In genomic region chr11:18722293-18722637, GRCh38 we compare ENCODE assay signal across 9 cellular contexts. TPM values are rescaled to one million over a fixed set of nuclear protein-coding genes. Genes with fewer than 3 reads are reported as not detected.
DNase-seq lines count a peak whose midpoint lies in the region; ATAC-seq, FAIRE-seq and TF ChIP-seq lines count a peak whose summit lies in the region.
"Had no signal": no experiment of that assay in that cellular context is flagged by ENCODE, and none has a peak within 500 bp of the region (broad histone marks: within the 10 kb centered on the region; RNA-seq: fewer than 3 reads in every experiment).

No MANE protein-coding gene starts in this region.

- no peak for TF ChIP-seq POLR2A in A549 (IDR thresholded peaks at IDR 0.05; ENCODE audit: low read length)

- peaks cover 12 to 23% of the 10 kb centered on the region in 2 donors for H3K4me1 Mint-ChIP-seq in immature natural killer cell

- H3K27me3 Mint-ChIP-seq in immature natural killer cell (ENCODE audit: low read depth in 3 of 3) = peaks cover 5 to 6% (median 5%) of the 10 kb centered on the region in 3 donors

- H3K36me3 ChIP-seq in NT2/D1 (ENCODE audit: insufficient read depth, insufficient read length, low read length) = no peaks in the 10 kb centered on the region
- no peaks in the 10 kb centered on the region for H3K36me3 ChIP-seq in kidney (ENCODE audit: control insufficient read depth in 1 of 2, insufficient read depth in 2 of 2, low read length in 2 of 2)

- H3K36me3 Mint-ChIP-seq in immature natural killer cell = no peaks in the 10 kb centered on the region

- 0 out of 3 replicates have a peak, but pooled peaks have one; percentile 6 for TF ChIP-seq CTCF in A549 (IDR thresholded peaks at IDR 0.05)
- no peak for TF ChIP-seq CTCF in kidney (IDR thresholded peaks at IDR 0.05; ENCODE audit: borderline replicate concordance, extremely low read depth, insufficient read depth)

- H3K27ac Mint-ChIP-seq in immature natural killer cell = peak overlapping the region in 1 of 6 donors; percentile 80

- POLR2A ChIA-PET in A549 (lab: Yijun Ruan, JAX) = interaction anchor here (0.6 to 2.3 kb wide), 4 partner anchors 88 to 607 kb away, joined by 3 to 9 read pairs (median 4); partner anchors contain the start of genes LDHA, SPTY2D1 and TSG101

- 38% methylated on average over 1 of the region's 1 CpG for whole genome bisulfite sequencing in A549 (ENCODE audit: missing lambda C conversion rate)

- H3K4me3 ChIP-seq in A549 (no peak overlapping the region; the same call in 2 of the 3 replicates), NT2/D1 (ENCODE audit: insufficient read length, low read depth) (no peak overlapping the region), kidney (ENCODE audit: low read length in 2 of 2) (peak overlapping the region in 1 of 2 donors; percentile 79)

- no peak overlapping the region for H3K27ac ChIP-seq in A549
- no peak overlapping the region for H3K27ac ChIP-seq in kidney (ENCODE audit: low read depth in 2 of 2, low read length in 2 of 2)

- H3K9me3 Mint-ChIP-seq in immature natural killer cell = no peaks in the 10 kb centered on the region

- H3K4me3 Mint-ChIP-seq in immature natural killer cell = peak overlapping the region; percentile 90 to 95 (median 92)

- H3K4me2 ChIP-seq in A549 = peak overlapping the region; percentile 98

- CTCF ChIA-PET in A549 (lab: Yijun Ruan, JAX) = interaction anchor here (0.7 to 5.5 kb wide), 46 partner anchors 9 to 850 kb away, joined by 3 to 45 read pairs (median 4); partner anchors contain the start of gene TSG101

- FAIRE-seq in A549 (lab: Jason Lieb, UNC) (no peak), kidney (lab: Jason Lieb, UNC) (no peak)

- DNase-seq in A549 (ENCODE audit: low read depth in 1 of 2, low spot score in 1 of 2) = no peak
- DNase-seq in NT2/D1 (ENCODE audit: low read depth, low spot score) = no peak
- no peak for DNase-seq in immature natural killer cell
- DNase-seq in kidney = no peak
- no peak for DNase-seq in effector CD8-positive, alpha-beta T cell (lab: John Stamatoyannopoulos, UW)
- no peak for DNase-seq in activated CD4-positive, CD25-positive, alpha-beta regulatory T cell treated with anti-CD3 and anti-CD28 coated beads, Interleukin-2, amount 50 U/mL, for 72 hours
- no peak for DNase-seq in NCI-H446 treated with DMSO at 0.1 percent for 48 hours (lab: John Stamatoyannopoulos, UW)
- DNase-seq: DMS79 had no signal

- intact Hi-C loops in kidney (cut with DNase I) = no loop called here

- peak in 1 of 2 experiments; percentile 2; a peak in 2 of 6 replicates for ATAC-seq in A549
- peak; percentile 17 for ATAC-seq in GM18870 (IDR thresholded peaks at IDR 0.05; ENCODE audit: unreplicated experiment)

- H3K9ac ChIP-seq in NT2/D1 (ENCODE audit: insufficient read length, low read depth) (peak overlapping the region; percentile 68), kidney (ENCODE audit: low read length in 2 of 2) (no peak overlapping the region)

- no peaks in the 10 kb centered on the region for H3K4me1 ChIP-seq in A549
- H3K4me1 ChIP-seq in NT2/D1 (ENCODE audit: insufficient read depth, insufficient read length) = peaks cover 11% of the 10 kb centered on the region
- peaks cover 0 to 13% of the 10 kb centered on the region in 2 donors for H3K4me1 ChIP-seq in kidney (ENCODE audit: control insufficient read depth in 1 of 2, insufficient read depth in 1 of 2, low read depth in 1 of 2, low read length in 2 of 2)

- no peak for TF ChIP-seq EP300 in A549 (IDR thresholded peaks at IDR 0.05)

- peaks cover 12% of the 10 kb centered on the region for H3K27me3 ChIP-seq in NT2/D1 (ENCODE audit: insufficient read depth, insufficient read length)

- TF ChIP-seq RAD21 in A549 (conservative IDR thresholded peaks at IDR 0.05 in 1 of 2, IDR thresholded peaks at IDR 0.05 in 1 of 2) = no peak

- no peaks in the 10 kb centered on the region for H3K9me3 ChIP-seq in A549
- H3K9me3 ChIP-seq in NT2/D1 (ENCODE audit: insufficient read depth, low read length) = no peaks in the 10 kb centered on the region
- no peaks in the 10 kb centered on the region for H3K9me3 ChIP-seq in kidney (ENCODE audit: control insufficient read depth in 1 of 2, low read length in 2 of 2)

TF ChIP-seq in A549, 52 proteins besides CTCF, POLR2A, EP300 and RAD21:
- TF ChIP-seq ZC3H11A (IDR thresholded peaks at IDR 0.05) (no peak), EHF (CRISPR knock-in tag; IDR thresholded peaks at IDR 0.05) (no peak), RARB (CRISPR knock-in tag; IDR thresholded peaks at IDR 0.05) (no peak), GATA3 (IDR thresholded peaks at IDR 0.05; ENCODE audit: borderline replicate concordance) (no peak), JUN (IDR thresholded peaks at IDR 0.05) (no peak), HOXB5 (CRISPR knock-in tag; IDR thresholded peaks at IDR 0.05) (no peak), CHD2 (IDR thresholded peaks at IDR 0.05; ENCODE audit: low read length, partially characterized antibody) (no peak), ZSCAN20 (CRISPR knock-in tag; IDR thresholded peaks at IDR 0.05) (no peak), BHLHE40 (IDR thresholded peaks at IDR 0.05; ENCODE audit: low read depth, low read length) (no peak), EHMT2 (IDR thresholded peaks at IDR 0.05; ENCODE audit: low read depth) (no peak), MAX (IDR thresholded peaks at IDR 0.05) (no peak), NR3C1 (IDR thresholded peaks at IDR 0.05) (no peak), MYC (IDR thresholded peaks at IDR 0.05; ENCODE audit: borderline replicate concordance, low read length) (no peak), FOXS1 (CRISPR knock-in tag; IDR thresholded peaks at IDR 0.05) (no peak)
- TF ChIP-seq, protein P1, sequence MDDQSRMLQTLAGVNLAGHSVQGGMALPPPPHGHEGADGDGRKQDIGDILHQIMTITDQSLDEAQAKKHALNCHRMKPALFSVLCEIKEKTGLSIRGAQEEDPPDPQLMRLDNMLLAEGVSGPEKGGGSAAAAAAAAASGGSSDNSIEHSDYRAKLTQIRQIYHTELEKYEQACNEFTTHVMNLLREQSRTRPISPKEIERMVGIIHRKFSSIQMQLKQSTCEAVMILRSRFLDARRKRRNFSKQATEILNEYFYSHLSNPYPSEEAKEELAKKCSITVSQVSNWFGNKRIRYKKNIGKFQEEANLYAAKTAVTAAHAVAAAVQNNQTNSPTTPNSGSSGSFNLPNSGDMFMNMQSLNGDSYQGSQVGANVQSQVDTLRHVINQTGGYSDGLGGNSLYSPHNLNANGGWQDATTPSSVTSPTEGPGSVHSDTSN (IDR thresholded peaks at IDR 0.05) = no peak
- TF ChIP-seq, protein P2, sequence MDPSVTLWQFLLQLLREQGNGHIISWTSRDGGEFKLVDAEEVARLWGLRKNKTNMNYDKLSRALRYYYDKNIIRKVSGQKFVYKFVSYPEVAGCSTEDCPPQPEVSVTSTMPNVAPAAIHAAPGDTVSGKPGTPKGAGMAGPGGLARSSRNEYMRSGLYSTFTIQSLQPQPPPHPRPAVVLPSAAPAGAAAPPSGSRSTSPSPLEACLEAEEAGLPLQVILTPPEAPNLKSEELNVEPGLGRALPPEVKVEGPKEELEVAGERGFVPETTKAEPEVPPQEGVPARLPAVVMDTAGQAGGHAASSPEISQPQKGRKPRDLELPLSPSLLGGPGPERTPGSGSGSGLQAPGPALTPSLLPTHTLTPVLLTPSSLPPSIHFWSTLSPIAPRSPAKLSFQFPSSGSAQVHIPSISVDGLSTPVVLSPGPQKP (IDR thresholded peaks at IDR 0.05; ENCODE audit: low read depth, low read length) = no peak
- TF ChIP-seq, protein P3, sequence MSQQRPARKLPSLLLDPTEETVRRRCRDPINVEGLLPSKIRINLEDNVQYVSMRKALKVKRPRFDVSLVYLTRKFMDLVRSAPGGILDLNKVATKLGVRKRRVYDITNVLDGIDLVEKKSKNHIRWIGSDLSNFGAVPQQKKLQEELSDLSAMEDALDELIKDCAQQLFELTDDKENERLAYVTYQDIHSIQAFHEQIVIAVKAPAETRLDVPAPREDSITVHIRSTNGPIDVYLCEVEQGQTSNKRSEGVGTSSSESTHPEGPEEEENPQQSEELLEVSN (IDR thresholded peaks at IDR 0.05; ENCODE audit: borderline replicate concordance, low read depth) = no peak

RNA-seq across cellular contexts. Expression of gene IGSF22, which starts 3.7 kb away (rescaled TPM):
- polyA plus RNA-seq in A549 (2011; rRNA removed) (0.06 TPM in 1 of 2 replicates, not detected in the other), A549 (2017; fragmentation: RNase III; extraction: RNeasy Plus Mini Kit Qiagen cat#74134 plus additional on column Dnase treatment) (0.03 TPM in 2 of 3 replicates, not detected in the other), immature natural killer cell (under 1 TPM in 2 of 3 donors, not detected in 1; 0.20 to 0.46 TPM), kidney (ENCODE audit: insufficient read depth, low read depth, low replicate concordance) (2.8 TPM)
- not detected in 2 replicates for polyA plus RNA-seq in A549 (2012; cell fraction: cytosol; rRNA removed)
- polyA plus RNA-seq in A549 (2012; cell fraction: nucleus; rRNA removed) = 0.02 TPM in 1 of 2 replicates, not detected in the other
- not detected in 2 replicates for polyA minus RNA-seq in A549 (2011; rRNA and poly(A)+ RNA removed)
- 2.5 TPM for total RNA-seq in kidney

RNA-seq across cellular contexts. Expression of gene TMEM86A, which starts 23.7 kb away (rescaled TPM):
- polyA plus RNA-seq in A549 (2011; rRNA removed) (0.10 and 0.16 TPM in 2 replicates), A549 (2017; fragmentation: RNase III; extraction: RNeasy Plus Mini Kit Qiagen cat#74134 plus additional on column Dnase treatment) (0.21 to 0.41 TPM (median 0.25 TPM) in 3 replicates), immature natural killer cell (1 to 10 TPM in 1 of 3 donors, under 1 TPM in 2; 0.43 to 2.1 (median 0.92) TPM), kidney (ENCODE audit: insufficient read depth, low read depth, low replicate concordance) (17.1 TPM)
- polyA plus RNA-seq in A549 (2012; cell fraction: cytosol; rRNA removed) = 0.11 and 0.12 TPM in 2 replicates
- 0.16 and 0.17 TPM in 2 replicates for polyA plus RNA-seq in A549 (2012; cell fraction: nucleus; rRNA removed)
- polyA minus RNA-seq in A549 (2011; rRNA and poly(A)+ RNA removed) = 0.41 and 0.54 TPM in 2 replicates
- 7.4 TPM for total RNA-seq in kidney
